Comparison of ENCODE assay signal across 9 cellular contexts in the genomic region with DNA sequence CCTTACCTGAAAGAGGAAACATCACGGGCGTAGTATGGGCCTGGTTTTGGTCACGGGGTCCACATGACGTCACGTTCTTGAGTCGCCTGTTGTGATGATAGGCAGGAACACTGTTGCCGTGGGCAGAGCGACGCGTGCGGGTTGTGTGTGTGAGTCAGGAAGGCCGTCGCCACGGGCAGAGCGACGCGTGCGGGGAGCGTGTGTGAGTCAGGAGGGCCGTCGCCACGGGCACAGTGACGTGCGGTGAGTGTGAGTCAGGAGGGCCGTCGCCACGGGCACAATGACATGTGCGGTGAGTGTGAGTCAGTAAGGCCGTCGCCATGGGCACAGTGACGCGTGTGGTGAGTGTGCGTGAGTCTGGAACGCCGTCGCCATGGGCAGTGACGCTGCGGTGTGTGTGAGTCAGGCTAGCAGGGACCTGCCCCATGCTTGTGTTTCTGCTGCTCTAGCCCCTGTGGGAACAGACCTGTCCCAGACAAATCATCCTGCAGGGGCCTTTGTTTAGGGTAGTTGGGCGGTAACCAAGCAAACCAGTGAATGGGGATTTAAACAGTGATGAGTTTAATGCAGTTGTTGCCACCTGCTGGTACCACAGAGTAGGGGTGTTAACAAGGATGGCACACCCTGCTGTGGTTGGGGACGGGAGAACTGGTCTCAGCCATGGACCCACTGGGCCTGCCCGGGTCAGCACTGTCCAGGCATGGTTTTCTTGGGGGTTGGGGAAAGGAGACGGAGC. TPM values are rescaled to one million over a fixed set of nuclear protein-coding genes. Genes with fewer than 3 reads are reported as not detected.
DNase-seq lines count a peak whose midpoint lies in the region; ATAC-seq and TF ChIP-seq lines count a peak whose summit lies in the region.
"Had no signal": no experiment of that assay in that cellular context is flagged by ENCODE, and none has a peak within 500 bp of the region (broad histone marks: within the 10 kb centered on the region; RNA-seq: fewer than 3 reads in every experiment).

No MANE protein-coding gene starts in this region.

- no peaks in the 10 kb centered on the region for H3K27me3 Mint-ChIP-seq in activated T-cell treated with anti-CD3 and anti-CD28 coated beads, Interleukin-2, amount 50 U/mL, for 72 hours (ENCODE audit: low read depth)

- no peaks in the 10 kb centered on the region for H3K4me1 ChIP-seq in OCI-LY1 (ENCODE audit: insufficient read depth, low read length, severe bottlenecking)

- TF ChIP-seq CTCF in OCI-LY1 (IDR thresholded peaks at IDR 0.05; ENCODE audit: low read length), result peak; percentile 13; the same call in 1 of the 2 replicates

- ATAC-seq in activated T-cell treated with anti-CD3 and anti-CD28 coated beads, Interleukin-2, amount 50 U/mL, for 72 hours (replicated peaks in 1 of 2), result peak; percentile 96 to 97
- ATAC-seq in HG02610 (IDR thresholded peaks at IDR 0.05; ENCODE audit: unreplicated experiment), result no peak
- no peak for ATAC-seq in HG02642 (IDR thresholded peaks at IDR 0.05; ENCODE audit: poor library complexity, unreplicated experiment)
- ATAC-seq in HG03097 (IDR thresholded peaks at IDR 0.05; ENCODE audit: low FRiP score, unreplicated experiment), result no peak

- H3K27ac ChIP-seq in OCI-LY1 (ENCODE audit: low read depth, low read length, poor library complexity, severe bottlenecking), result no peak overlapping the region
- H3K27ac ChIP-seq: HL-60 had no signal

- no peaks in the 10 kb centered on the region for H3K27me3 ChIP-seq in OCI-LY1 (ENCODE audit: insufficient read depth, low read length)

- H3K9me2 ChIP-seq in OCI-LY1 (ENCODE audit: low read depth, low read length), result no peaks in the 10 kb centered on the region

- H3K36me3 ChIP-seq in OCI-LY1 (ENCODE audit: insufficient read depth, low read length), result peaks cover 83% of the 10 kb centered on the region

- H3K9me3 Mint-ChIP-seq in activated T-cell treated with anti-CD3 and anti-CD28 coated beads, Interleukin-2, amount 50 U/mL, for 72 hours, result no peaks in the 10 kb centered on the region

- H3K4me3 Mint-ChIP-seq in activated T-cell treated with anti-CD3 and anti-CD28 coated beads, Interleukin-2, amount 50 U/mL, for 72 hours, result peak overlapping the region; percentile 23 to 45

- peaks cover 9 to 32% of the 10 kb centered on the region in 2 donors for H3K36me3 Mint-ChIP-seq in activated T-cell treated with anti-CD3 and anti-CD28 coated beads, Interleukin-2, amount 50 U/mL, for 72 hours (ENCODE audit: insufficient read depth in 2 of 2)

- H3K9ac ChIP-seq in OCI-LY1 (ENCODE audit: low read length), result no peak overlapping the region

- H3K27ac Mint-ChIP-seq in activated T-cell treated with anti-CD3 and anti-CD28 coated beads, Interleukin-2, amount 50 U/mL, for 72 hours, result peak overlapping the region; percentile 81

- no peaks in the 10 kb centered on the region for H3F3A ChIP-seq in OCI-LY1 (ENCODE audit: insufficient read depth, low read length)

- no peaks in the 10 kb centered on the region for H3K9me3 ChIP-seq in OCI-LY1 (ENCODE audit: low read length)

- H2AFZ ChIP-seq in OCI-LY1 (ENCODE audit: low read length), result no peak overlapping the region

- H3K4me1 Mint-ChIP-seq in activated T-cell treated with anti-CD3 and anti-CD28 coated beads, Interleukin-2, amount 50 U/mL, for 72 hours (ENCODE audit: low read depth), result peaks cover 21% of the 10 kb centered on the region

- DNase-seq in DMS153 treated with DMSO at 0.1 percent for 48 hours (lab: John Stamatoyannopoulos, UW; ENCODE audit: unreplicated experiment) (peak; percentile 89), inferior parietal cortex (ENCODE audit: extremely low spot score) (peak; percentile 36)
- peak; percentile 82 to 86 for DNase-seq in activated T-cell treated with anti-CD3 and anti-CD28 coated beads, Interleukin-2, amount 50 U/mL, for 72 hours
- peak; percentile 38 for DNase-seq in stimulated activated CD8-positive, alpha-beta memory T cell treated with anti-CD3 and anti-CD28 coated beads, Interleukin-12 subunit alpha, Interleukin-12 subunit beta, amount 100 ng/mL, for 4 hours (ENCODE audit: low read depth)

- no peaks in the 10 kb centered on the region for H3K79me2 ChIP-seq in OCI-LY1 (ENCODE audit: insufficient read depth, low read length)

- no peak overlapping the region for H3K4me3 ChIP-seq in OCI-LY1 (ENCODE audit: low read depth, low read length, poor library complexity, severe bottlenecking)

- no peaks in the 10 kb centered on the region for H4K20me1 ChIP-seq in OCI-LY1 (ENCODE audit: insufficient read depth, low read length)

- no peak overlapping the region for H3K4me2 ChIP-seq in OCI-LY1 (ENCODE audit: low read length)

RNA-seq across cellular contexts. Expression of a gene that starts 19.8 kb away (rescaled TPM):
- 10 to 100 TPM; 17.7 to 18.2 TPM for total RNA-seq in activated T-cell treated with anti-CD3 and anti-CD28 coated beads, Interleukin-2, amount 50 U/mL, for 72 hours

RNA-seq across cellular contexts. Expression of a gene that starts 19.9 kb away (rescaled TPM):
- 10 to 100 TPM; 50.6 to 54.7 TPM for total RNA-seq in activated T-cell treated with anti-CD3 and anti-CD28 coated beads, Interleukin-2, amount 50 U/mL, for 72 hours

Comparison
In these comparisons a context has a peak if more than half of its experiments do, and no peak if none do; other contexts are left out.
1. DNase-seq: peak in every context shown above with its lines; median percentile 89 in DMS153 treated with DMSO at 0.1 percent for 48 hours; 84 in activated T-cell treated with anti-CD3 and anti-CD28 coated beads, Interleukin-2, amount 50 U/mL, for 72 hours; 38 in stimulated activated CD8-positive, alpha-beta memory T cell treated with anti-CD3 and anti-CD28 coated beads, Interleukin-12 subunit alpha, Interleukin-12 subunit beta, amount 100 ng/mL, for 4 hours; 36 in inferior parietal cortex.
2. ATAC-seq: peak in activated T-cell treated with anti-CD3 and anti-CD28 coated beads, Interleukin-2, amount 50 U/mL, for 72 hours (2 of 2); none in HG02610 (single experiment), HG02642 (single experiment) and HG03097 (single experiment).